ENCODE assay signal across 1 cellular context in the genomic region with DNA sequence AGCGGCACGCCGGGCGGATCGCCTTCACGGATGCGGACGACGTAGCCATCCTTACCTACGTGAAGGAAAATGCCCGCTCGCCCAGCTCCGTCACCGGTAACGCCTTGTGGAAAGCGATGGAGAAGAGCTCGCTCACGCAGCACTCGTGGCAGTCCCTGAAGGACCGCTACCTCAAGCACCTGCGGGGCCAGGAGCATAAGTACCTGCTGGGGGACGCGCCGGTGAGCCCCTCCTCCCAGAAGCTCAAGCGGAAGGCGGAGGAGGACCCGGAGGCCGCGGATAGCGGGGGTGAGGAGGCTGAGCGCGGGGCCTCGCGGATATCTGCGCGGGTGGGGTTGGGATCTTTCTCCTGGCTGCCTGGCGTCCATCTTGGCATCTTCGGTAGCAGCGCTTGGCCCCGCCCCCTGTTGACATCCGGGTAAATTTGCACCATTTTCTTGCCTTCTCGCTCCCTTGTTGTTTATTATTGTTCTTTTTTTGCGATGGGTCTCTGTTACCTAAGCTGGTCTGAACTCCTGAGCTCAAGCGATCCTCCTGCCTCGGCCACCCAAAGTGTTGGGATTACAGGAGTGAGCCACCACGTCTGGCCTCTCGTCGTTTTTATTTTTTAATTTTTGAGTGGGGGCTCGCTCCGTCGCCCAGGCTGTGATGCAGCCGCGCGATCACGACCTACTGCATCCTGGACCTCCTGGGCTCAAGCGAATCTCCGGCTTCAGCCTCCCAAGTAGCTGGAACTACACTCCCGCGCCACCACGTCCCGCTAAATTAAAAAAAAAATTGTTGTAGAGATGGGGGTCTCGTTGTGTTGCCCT.
TF ChIP-seq lines count a peak whose summit lies in the region.

No MANE protein-coding gene starts in this region.

TF ChIP-seq in HepG2, 621 proteins besides CTCF, POLR2A, EP300 and RAD21 (continued from another document and continues in another):
- TF ChIP-seq MED1 (CRISPR knock-in tag; IDR thresholded peaks at IDR 0.05) (no peak), ZBTB38 (CRISPR knock-in tag; IDR thresholded peaks at IDR 0.05) (no peak), DNMT1 (CRISPR knock-in tag; IDR thresholded peaks at IDR 0.05) (no peak; the same call in 1 of the 2 replicates), TEAD2 (CRISPR knock-in tag; IDR thresholded peaks at IDR 0.05) (no peak), ZNF510 (CRISPR knock-in tag; IDR thresholded peaks at IDR 0.05; ENCODE audit: low read depth) (no peak), ZNF326 (CRISPR knock-in tag; IDR thresholded peaks at IDR 0.05; ENCODE audit: borderline replicate concordance) (no peak), TAF15 (IDR thresholded peaks at IDR 0.05; ENCODE audit: low read depth, low read length, poor library complexity, severe bottlenecking) (no peak), BORCS8-MEF2B (CRISPR knock-in tag; IDR thresholded peaks at IDR 0.05) (no peak), ZNF207 (IDR thresholded peaks at IDR 0.05; ENCODE audit: borderline replicate concordance) (no peak), ZNF883 (CRISPR knock-in tag; IDR thresholded peaks at IDR 0.05; ENCODE audit: not compliant biosample characterization) (no peak), SMARCC2 (IDR thresholded peaks at IDR 0.05) (no peak), ZNF672 (CRISPR knock-in tag; IDR thresholded peaks at IDR 0.05) (no peak), STAT5B (CRISPR knock-in tag; IDR thresholded peaks at IDR 0.05) (no peak; the same call in 1 of the 2 replicates), SIX1 (CRISPR knock-in tag; IDR thresholded peaks at IDR 0.05; ENCODE audit: borderline replicate concordance) (no peak), ZNF563 (CRISPR knock-in tag; IDR thresholded peaks at IDR 0.05) (peak; percentile 45; the same call in 1 of the 2 replicates), LCORL (IDR thresholded peaks at IDR 0.05) (no peak), LCORL (CRISPR knock-in tag; IDR thresholded peaks at IDR 0.05) (no peak; the same call in 1 of the 2 replicates), GTF3A (CRISPR knock-in tag; conservative IDR thresholded peaks at IDR 0.05) (no peak), ZBTB20 (CRISPR knock-in tag; IDR thresholded peaks at IDR 0.05; ENCODE audit: borderline replicate concordance, low read depth) (no peak), ZBTB21 (CRISPR knock-in tag; IDR thresholded peaks at IDR 0.05) (no peak)
- TF ChIP-seq, protein P1, sequence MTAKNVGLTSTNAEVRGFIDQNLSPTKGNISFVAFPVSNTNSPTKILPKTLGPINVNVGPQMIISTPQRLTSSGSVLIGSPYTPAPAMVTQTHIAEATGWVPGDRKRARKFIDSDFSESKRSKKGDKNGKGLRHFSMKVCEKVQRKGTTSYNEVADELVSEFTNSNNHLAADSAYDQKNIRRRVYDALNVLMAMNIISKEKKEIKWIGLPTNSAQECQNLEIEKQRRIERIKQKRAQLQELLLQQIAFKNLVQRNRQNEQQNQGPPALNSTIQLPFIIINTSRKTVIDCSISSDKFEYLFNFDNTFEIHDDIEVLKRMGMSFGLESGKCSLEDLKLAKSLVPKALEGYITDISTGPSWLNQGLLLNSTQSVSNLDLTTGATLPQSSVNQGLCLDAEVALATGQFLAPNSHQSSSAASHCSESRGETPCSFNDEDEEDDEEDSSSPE (CRISPR knock-in tag; IDR thresholded peaks at IDR 0.05), result no peak
- TF ChIP-seq, protein P2, sequence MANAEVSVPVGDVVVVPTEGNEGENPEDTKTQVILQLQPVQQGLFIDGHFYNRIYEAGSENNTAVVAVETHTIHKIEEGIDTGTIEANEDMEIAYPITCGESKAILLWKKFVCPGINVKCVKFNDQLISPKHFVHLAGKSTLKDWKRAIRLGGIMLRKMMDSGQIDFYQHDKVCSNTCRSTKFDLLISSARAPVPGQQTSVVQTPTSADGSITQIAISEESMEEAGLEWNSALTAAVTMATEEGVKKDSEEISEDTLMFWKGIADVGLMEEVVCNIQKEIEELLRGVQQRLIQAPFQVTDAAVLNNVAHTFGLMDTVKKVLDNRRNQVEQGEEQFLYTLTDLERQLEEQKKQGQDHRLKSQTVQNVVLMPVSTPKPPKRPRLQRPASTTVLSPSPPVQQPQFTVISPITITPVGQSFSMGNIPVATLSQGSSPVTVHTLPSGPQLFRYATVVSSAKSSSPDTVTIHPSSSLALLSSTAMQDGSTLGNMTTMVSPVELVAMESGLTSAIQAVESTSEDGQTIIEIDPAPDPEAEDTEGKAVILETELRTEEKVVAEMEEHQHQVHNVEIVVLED (CRISPR knock-in tag; IDR thresholded peaks at IDR 0.05; ENCODE audit: borderline replicate concordance), result no peak
- TF ChIP-seq, protein P3, sequence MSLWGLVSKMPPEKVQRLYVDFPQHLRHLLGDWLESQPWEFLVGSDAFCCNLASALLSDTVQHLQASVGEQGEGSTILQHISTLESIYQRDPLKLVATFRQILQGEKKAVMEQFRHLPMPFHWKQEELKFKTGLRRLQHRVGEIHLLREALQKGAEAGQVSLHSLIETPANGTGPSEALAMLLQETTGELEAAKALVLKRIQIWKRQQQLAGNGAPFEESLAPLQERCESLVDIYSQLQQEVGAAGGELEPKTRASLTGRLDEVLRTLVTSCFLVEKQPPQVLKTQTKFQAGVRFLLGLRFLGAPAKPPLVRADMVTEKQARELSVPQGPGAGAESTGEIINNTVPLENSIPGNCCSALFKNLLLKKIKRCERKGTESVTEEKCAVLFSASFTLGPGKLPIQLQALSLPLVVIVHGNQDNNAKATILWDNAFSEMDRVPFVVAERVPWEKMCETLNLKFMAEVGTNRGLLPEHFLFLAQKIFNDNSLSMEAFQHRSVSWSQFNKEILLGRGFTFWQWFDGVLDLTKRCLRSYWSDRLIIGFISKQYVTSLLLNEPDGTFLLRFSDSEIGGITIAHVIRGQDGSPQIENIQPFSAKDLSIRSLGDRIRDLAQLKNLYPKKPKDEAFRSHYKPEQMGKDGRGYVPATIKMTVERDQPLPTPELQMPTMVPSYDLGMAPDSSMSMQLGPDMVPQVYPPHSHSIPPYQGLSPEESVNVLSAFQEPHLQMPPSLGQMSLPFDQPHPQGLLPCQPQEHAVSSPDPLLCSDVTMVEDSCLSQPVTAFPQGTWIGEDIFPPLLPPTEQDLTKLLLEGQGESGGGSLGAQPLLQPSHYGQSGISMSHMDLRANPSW (CRISPR knock-in tag; IDR thresholded peaks at IDR 0.05; ENCODE audit: borderline replicate concordance), result no peak
- TF ChIP-seq, protein P4, sequence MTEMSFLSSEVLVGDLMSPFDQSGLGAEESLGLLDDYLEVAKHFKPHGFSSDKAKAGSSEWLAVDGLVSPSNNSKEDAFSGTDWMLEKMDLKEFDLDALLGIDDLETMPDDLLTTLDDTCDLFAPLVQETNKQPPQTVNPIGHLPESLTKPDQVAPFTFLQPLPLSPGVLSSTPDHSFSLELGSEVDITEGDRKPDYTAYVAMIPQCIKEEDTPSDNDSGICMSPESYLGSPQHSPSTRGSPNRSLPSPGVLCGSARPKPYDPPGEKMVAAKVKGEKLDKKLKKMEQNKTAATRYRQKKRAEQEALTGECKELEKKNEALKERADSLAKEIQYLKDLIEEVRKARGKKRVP (CRISPR knock-in tag; IDR thresholded peaks at IDR 0.05), result no peak; a peak in 1 of 4 replicates
- TF ChIP-seq, protein P5, sequence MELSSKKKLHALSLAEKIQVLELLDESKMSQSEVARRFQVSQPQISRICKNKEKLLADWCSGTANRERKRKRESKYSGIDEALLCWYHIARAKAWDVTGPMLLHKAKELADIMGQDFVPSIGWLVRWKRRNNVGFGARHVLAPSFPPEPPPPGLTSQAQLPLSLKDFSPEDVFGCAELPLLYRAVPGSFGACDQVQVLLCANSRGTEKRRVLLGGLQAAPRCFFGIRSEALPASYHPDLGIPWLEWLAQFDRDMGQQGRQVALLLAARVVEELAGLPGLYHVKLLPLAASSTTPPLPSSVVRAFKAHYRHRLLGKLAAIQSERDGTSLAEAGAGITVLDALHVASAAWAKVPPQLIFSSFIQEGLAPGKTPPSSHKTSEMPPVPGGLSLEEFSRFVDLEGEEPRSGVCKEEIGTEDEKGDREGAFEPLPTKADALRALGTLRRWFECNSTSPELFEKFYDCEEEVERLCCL (CRISPR knock-in tag; IDR thresholded peaks at IDR 0.05; ENCODE audit: borderline replicate concordance), result no peak
- TF ChIP-seq, protein P6, sequence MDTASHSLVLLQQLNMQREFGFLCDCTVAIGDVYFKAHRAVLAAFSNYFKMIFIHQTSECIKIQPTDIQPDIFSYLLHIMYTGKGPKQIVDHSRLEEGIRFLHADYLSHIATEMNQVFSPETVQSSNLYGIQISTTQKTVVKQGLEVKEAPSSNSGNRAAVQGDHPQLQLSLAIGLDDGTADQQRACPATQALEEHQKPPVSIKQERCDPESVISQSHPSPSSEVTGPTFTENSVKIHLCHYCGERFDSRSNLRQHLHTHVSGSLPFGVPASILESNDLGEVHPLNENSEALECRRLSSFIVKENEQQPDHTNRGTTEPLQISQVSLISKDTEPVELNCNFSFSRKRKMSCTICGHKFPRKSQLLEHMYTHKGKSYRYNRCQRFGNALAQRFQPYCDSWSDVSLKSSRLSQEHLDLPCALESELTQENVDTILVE (CRISPR knock-in tag; IDR thresholded peaks at IDR 0.05), result no peak
- TF ChIP-seq, protein P7, sequence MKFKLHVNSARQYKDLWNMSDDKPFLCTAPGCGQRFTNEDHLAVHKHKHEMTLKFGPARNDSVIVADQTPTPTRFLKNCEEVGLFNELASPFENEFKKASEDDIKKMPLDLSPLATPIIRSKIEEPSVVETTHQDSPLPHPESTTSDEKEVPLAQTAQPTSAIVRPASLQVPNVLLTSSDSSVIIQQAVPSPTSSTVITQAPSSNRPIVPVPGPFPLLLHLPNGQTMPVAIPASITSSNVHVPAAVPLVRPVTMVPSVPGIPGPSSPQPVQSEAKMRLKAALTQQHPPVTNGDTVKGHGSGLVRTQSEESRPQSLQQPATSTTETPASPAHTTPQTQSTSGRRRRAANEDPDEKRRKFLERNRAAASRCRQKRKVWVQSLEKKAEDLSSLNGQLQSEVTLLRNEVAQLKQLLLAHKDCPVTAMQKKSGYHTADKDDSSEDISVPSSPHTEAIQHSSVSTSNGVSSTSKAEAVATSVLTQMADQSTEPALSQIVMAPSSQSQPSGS (CRISPR knock-in tag; IDR thresholded peaks at IDR 0.05), result no peak
- TF ChIP-seq, protein P8, sequence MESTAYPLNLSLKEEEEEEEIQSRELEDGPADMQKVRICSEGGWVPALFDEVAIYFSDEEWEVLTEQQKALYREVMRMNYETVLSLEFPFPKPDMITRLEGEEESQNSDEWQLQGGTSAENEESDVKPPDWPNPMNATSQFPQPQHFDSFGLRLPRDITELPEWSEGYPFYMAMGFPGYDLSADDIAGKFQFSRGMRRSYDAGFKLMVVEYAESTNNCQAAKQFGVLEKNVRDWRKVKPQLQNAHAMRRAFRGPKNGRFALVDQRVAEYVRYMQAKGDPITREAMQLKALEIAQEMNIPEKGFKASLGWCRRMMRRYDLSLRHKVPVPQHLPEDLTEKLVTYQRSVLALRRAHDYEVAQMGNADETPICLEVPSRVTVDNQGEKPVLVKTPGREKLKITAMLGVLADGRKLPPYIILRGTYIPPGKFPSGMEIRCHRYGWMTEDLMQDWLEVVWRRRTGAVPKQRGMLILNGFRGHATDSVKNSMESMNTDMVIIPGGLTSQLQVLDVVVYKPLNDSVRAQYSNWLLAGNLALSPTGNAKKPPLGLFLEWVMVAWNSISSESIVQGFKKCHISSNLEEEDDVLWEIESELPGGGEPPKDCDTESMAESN (CRISPR knock-in tag; conservative IDR thresholded peaks at IDR 0.05), result peak; percentile 45; the same call in 1 of the 2 replicates
- TF ChIP-seq, protein P9, sequence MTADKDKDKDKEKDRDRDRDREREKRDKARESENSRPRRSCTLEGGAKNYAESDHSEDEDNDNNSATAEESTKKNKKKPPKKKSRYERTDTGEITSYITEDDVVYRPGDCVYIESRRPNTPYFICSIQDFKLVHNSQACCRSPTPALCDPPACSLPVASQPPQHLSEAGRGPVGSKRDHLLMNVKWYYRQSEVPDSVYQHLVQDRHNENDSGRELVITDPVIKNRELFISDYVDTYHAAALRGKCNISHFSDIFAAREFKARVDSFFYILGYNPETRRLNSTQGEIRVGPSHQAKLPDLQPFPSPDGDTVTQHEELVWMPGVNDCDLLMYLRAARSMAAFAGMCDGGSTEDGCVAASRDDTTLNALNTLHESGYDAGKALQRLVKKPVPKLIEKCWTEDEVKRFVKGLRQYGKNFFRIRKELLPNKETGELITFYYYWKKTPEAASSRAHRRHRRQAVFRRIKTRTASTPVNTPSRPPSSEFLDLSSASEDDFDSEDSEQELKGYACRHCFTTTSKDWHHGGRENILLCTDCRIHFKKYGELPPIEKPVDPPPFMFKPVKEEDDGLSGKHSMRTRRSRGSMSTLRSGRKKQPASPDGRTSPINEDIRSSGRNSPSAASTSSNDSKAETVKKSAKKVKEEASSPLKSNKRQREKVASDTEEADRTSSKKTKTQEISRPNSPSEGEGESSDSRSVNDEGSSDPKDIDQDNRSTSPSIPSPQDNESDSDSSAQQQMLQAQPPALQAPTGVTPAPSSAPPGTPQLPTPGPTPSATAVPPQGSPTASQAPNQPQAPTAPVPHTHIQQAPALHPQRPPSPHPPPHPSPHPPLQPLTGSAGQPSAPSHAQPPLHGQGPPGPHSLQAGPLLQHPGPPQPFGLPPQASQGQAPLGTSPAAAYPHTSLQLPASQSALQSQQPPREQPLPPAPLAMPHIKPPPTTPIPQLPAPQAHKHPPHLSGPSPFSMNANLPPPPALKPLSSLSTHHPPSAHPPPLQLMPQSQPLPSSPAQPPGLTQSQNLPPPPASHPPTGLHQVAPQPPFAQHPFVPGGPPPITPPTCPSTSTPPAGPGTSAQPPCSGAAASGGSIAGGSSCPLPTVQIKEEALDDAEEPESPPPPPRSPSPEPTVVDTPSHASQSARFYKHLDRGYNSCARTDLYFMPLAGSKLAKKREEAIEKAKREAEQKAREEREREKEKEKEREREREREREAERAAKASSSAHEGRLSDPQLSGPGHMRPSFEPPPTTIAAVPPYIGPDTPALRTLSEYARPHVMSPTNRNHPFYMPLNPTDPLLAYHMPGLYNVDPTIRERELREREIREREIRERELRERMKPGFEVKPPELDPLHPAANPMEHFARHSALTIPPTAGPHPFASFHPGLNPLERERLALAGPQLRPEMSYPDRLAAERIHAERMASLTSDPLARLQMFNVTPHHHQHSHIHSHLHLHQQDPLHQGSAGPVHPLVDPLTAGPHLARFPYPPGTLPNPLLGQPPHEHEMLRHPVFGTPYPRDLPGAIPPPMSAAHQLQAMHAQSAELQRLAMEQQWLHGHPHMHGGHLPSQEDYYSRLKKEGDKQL (CRISPR knock-in tag; IDR thresholded peaks at IDR 0.05; ENCODE audit: low read depth), result no peak
- TF ChIP-seq, protein P10, sequence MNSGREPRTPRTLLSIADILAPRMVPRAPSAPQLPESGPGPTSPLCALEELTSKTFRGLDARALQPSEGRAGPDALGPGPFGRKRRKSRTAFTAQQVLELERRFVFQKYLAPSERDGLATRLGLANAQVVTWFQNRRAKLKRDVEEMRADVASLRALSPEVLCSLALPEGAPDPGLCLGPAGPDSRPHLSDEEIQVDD (CRISPR knock-in tag; IDR thresholded peaks at IDR 0.05; ENCODE audit: borderline replicate concordance), result no peak
- TF ChIP-seq, protein P11, sequence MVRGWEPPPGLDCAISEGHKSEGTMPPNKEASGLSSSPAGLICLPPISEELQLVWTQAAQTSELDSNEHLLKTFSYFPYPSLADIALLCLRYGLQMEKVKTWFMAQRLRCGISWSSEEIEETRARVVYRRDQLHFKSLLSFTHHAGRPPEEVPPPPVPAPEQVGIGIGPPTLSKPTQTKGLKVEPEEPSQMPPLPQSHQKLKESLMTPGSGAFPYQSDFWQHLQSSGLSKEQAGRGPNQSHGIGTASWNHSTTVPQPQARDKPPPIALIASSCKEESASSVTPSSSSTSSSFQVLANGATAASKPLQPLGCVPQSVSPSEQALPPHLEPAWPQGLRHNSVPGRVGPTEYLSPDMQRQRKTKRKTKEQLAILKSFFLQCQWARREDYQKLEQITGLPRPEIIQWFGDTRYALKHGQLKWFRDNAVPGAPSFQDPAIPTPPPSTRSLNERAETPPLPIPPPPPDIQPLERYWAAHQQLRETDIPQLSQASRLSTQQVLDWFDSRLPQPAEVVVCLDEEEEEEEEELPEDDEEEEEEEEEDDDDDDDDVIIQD (CRISPR knock-in tag; IDR thresholded peaks at IDR 0.05; ENCODE audit: low read depth), result no peak
